In genomic region chr17:76262732-76263344, GRCh38 we compare ENCODE assay signal across 8 cellular contexts. TPM values are rescaled to one million over a fixed set of nuclear protein-coding genes. Genes with fewer than 3 reads are reported as not detected.
A peak's percentile ranks its signal among the peaks of the same experiment; 100 is the strongest.
DNase-seq lines count a peak whose midpoint lies in the region; ATAC-seq and TF ChIP-seq lines count a peak whose summit lies in the region.

No MANE protein-coding gene starts in this region.

- H3K27me3 Mint-ChIP-seq in activated B cell treated with CpG ODN at 0.5 μM for 24 hours (no peaks in the 10 kb centered on the region), memory B cell (no peaks in the 10 kb centered on the region)

- DNase-seq in Daoy (ENCODE audit: low read depth) (peak; percentile 75), LoVo (ENCODE audit: low spot score) (peak; percentile 79), activated B cell treated with CpG ODN at 0.5 μM for 24 hours (no peak), memory B cell (ENCODE audit: low spot score in 2 of 2) (no peak), OCI-M1 (lab: John Stamatoyannopoulos, UW) (no peak), occipital lobe (lab: John Stamatoyannopoulos, UW) (no peak)

- TF ChIP-seq CTCF in activated B cell treated with CpG ODN at 0.5 μM for 24 hours (IDR thresholded peaks at IDR 0.05), result no peak

- CTCF ChIA-PET in activated B cell treated with CpG ODN at 0.5 μM for 24 hours (lab: Charles Lee), result interaction anchor here (0.8 to 3.5 kb wide), 8 partner anchors 9 to 141 kb away, joined by 3 to 28 read pairs (median 6); no protein-coding TSS in a partner anchor

- POLR2A ChIA-PET in activated B cell treated with CpG ODN at 0.5 μM for 24 hours (lab: Charles Lee), result interaction anchor here (0.6 to 17.7 kb wide), 19 partner anchors 11 to 1868 kb away, joined by 3 to 481 read pairs (median 5); partner anchors contain the start of genes SRSF2 and TMC8

- peaks cover 67% of the 10 kb centered on the region for H3K4me1 Mint-ChIP-seq in activated B cell treated with CpG ODN at 0.5 μM for 24 hours
- H3K4me1 Mint-ChIP-seq in memory B cell, result peaks cover 43% of the 10 kb centered on the region

- H3K4me3 Mint-ChIP-seq in activated B cell treated with CpG ODN at 0.5 μM for 24 hours (peak overlapping the region; percentile 68), memory B cell (peak overlapping the region; percentile 61)

- H3K36me3 Mint-ChIP-seq in activated B cell treated with CpG ODN at 0.5 μM for 24 hours (ENCODE audit: low read depth) (peaks cover 15% of the 10 kb centered on the region), memory B cell (peaks cover 2% of the 10 kb centered on the region)

- ATAC-seq in activated B cell treated with CpG ODN at 0.5 μM for 24 hours (ENCODE audit: low read depth) (peak; percentile 13), memory B cell (ENCODE audit: low read depth) (peak; percentile 12), GM19455 (IDR thresholded peaks at IDR 0.05; ENCODE audit: unreplicated experiment) (no peak), GM19397 (IDR thresholded peaks at IDR 0.05; ENCODE audit: unreplicated experiment) (no peak)

- intact Hi-C loops in activated B cell treated with CpG ODN at 0.5 μM for 24 hours (cut with micrococcal nuclease), result loop anchor here (1.0 to 10.0 kb wide), 2 partner anchors 17 to 968 kb away; no protein-coding TSS in a partner anchor

- peak overlapping the region; percentile 94 for H3K27ac Mint-ChIP-seq in activated B cell treated with CpG ODN at 0.5 μM for 24 hours
- H3K27ac Mint-ChIP-seq in memory B cell, result peak overlapping the region; percentile 60

- H3K9me3 Mint-ChIP-seq in activated B cell treated with CpG ODN at 0.5 μM for 24 hours (no peaks in the 10 kb centered on the region), memory B cell (no peaks in the 10 kb centered on the region)

RNA-seq across cellular contexts. Expression of gene UBALD2, which starts 2.3 kb away (rescaled TPM):
- total RNA-seq in Daoy (2014; rRNA removed; shearing (Covaris generic)), result 11.5 and 15.9 TPM in 2 replicates
- total RNA-seq in activated B cell treated with CpG ODN at 0.5 μM for 24 hours (144 and 152 TPM in 2 replicates), occipital lobe (2.8 TPM)

RNA-seq across cellular contexts. Expression of gene RNF157, which starts 22.5 kb away (rescaled TPM):
- 4.8 and 7.3 TPM in 2 replicates for total RNA-seq in Daoy (2014; rRNA removed; shearing (Covaris generic))
- total RNA-seq in activated B cell treated with CpG ODN at 0.5 μM for 24 hours (3.1 and 3.5 TPM in 2 replicates), occipital lobe (17.5 TPM)

RNA-seq across cellular contexts. Expression of gene QRICH2, which starts 45.2 kb away (rescaled TPM):
- 0.45 and 1.5 TPM in 2 replicates for total RNA-seq in Daoy (2014; rRNA removed; shearing (Covaris generic))
- 2.0 and 2.2 TPM in 2 replicates for total RNA-seq in activated B cell treated with CpG ODN at 0.5 μM for 24 hours
- total RNA-seq in occipital lobe, result 6.1 TPM

Comparison
In these comparisons a context has a peak if more than half of its experiments do, and no peak if none do; other contexts are left out.
1. DNase-seq: peak in Daoy (single experiment) and LoVo (single experiment); none in activated B cell treated with CpG ODN at 0.5 μM for 24 hours (single experiment), memory B cell (0 of 2), OCI-M1 (single experiment) and occipital lobe (single experiment).
2. ATAC-seq: peak in activated B cell treated with CpG ODN at 0.5 μM for 24 hours (single experiment) and memory B cell (single experiment); none in GM19455 (single experiment) and GM19397 (single experiment).